ENCODE assay signal across 21 cellular contexts in genomic region chr16:89983550-89983949, GRCh38.
"Had no signal": no experiment of that assay in that cellular context is flagged by ENCODE, and none has a peak within 500 bp of the region (broad histone marks: within the 10 kb centered on the region; RNA-seq: fewer than 3 reads in every experiment).

No MANE protein-coding gene starts in this region.

- H3K27me3 Mint-ChIP-seq: activated B cell treated with CpG ODN at 0.5 μM for 24 hours, naive B cell had no signal

- H3K4me3 ChIP-seq: esophagus squamous epithelium, gastrocnemius medialis, left lung, lung, right lobe of liver, SJSA1, skin epidermis, thyroid gland, upper lobe of right lung had no signal

- DNase-seq: activated B cell treated with CpG ODN at 0.5 μM for 24 hours; activated CD4-positive, alpha-beta T cell treated with anti-CD3 and anti-CD28 coated beads, Interleukin-2, amount 50 U/mL, for 4 hours; activated naive CD4-positive, alpha-beta T cell; cortex of kidney; endodermal cell; esophagus squamous epithelium; gastrocnemius medialis; hippocampal formation; kidney glomerular epithelial cell; naive B cell; nucleus accumbens; right lobe of liver; stimulated activated CD4-positive, alpha-beta T cell treated with anti-CD3 and anti-CD28 coated beads, Interleukin-2, amount 100 ng/mL, for 24 hours; stimulated activated naive CD8-positive, alpha-beta T cell treated with anti-CD3 and anti-CD28 coated beads, Interleukin-15, Interleukin-2, amounts not matched to agents 100 U/mL and 50 U/mL, for 24 hours; T1000; thyroid gland; upper lobe of right lung had no signal

- ATAC-seq: gastrocnemius medialis; left lung; right lobe of liver; stimulated activated naive CD8-positive, alpha-beta T cell treated with anti-CD3 and anti-CD28 coated beads, Interleukin-15, Interleukin-2, amounts not matched to agents 100 U/mL and 50 U/mL, for 24 hours; upper lobe of right lung had no signal

- H3K4me1 ChIP-seq: esophagus squamous epithelium, left lung, right lobe of liver, SJSA1, thyroid gland, upper lobe of right lung had no signal

- H3K4me1 Mint-ChIP-seq: endodermal cell had no signal

- H3K27ac Mint-ChIP-seq: activated B cell treated with CpG ODN at 0.5 μM for 24 hours, endodermal cell had no signal

- H3K9me3 Mint-ChIP-seq: activated B cell treated with CpG ODN at 0.5 μM for 24 hours, endodermal cell, naive B cell had no signal

- H3K9me3 ChIP-seq: esophagus squamous epithelium, gastrocnemius medialis, left lung, right lobe of liver, SJSA1, thyroid gland, upper lobe of right lung had no signal

- H3K27me3 ChIP-seq: esophagus squamous epithelium, gastrocnemius medialis, left lung, right lobe of liver, SJSA1, thyroid gland, upper lobe of right lung had no signal

- H3K27ac ChIP-seq: esophagus squamous epithelium, left lung, right lobe of liver, SJSA1, skin epidermis, thyroid gland, upper lobe of right lung had no signal

- H3K4me3 Mint-ChIP-seq: activated B cell treated with CpG ODN at 0.5 μM for 24 hours, endodermal cell, naive B cell had no signal
